ENCODE assay signal across 1 cellular context in the genomic region with DNA sequence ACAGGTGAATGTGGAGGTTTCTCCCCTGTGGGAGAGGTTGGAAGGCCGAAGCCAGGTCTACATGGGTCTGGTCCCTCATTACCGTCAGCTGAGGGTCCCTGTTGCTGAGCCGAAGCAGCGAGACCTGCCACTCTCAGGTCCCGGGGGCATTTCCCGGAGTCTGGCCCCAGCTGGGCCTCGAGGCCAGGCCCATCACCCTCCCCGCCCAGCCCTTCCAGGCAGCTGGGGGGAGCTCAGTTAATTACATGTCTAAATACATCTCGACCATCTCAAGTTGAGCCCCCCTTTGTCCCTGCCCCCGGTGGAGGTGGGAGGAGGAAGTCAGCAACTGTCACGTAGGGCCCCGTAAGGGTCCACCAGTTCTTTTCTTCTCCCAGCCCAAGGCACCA.
TF ChIP-seq lines count a peak whose summit lies in the region.

No MANE protein-coding gene starts in this region.

TF ChIP-seq in H1, 55 proteins besides CTCF, POLR2A, EP300 and RAD21 (continued from another document):
- TF ChIP-seq, protein P1, sequence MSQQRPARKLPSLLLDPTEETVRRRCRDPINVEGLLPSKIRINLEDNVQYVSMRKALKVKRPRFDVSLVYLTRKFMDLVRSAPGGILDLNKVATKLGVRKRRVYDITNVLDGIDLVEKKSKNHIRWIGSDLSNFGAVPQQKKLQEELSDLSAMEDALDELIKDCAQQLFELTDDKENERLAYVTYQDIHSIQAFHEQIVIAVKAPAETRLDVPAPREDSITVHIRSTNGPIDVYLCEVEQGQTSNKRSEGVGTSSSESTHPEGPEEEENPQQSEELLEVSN (IDR thresholded peaks at IDR 0.05): no peak
- no peak for TF ChIP-seq CBX8 (IDR thresholded peaks at IDR 0.05; ENCODE audit: borderline replicate concordance, low read depth, low read length)
- TF ChIP-seq HDAC2 (IDR thresholded peaks at IDR 0.05; ENCODE audit: borderline replicate concordance in 1 of 2, low read depth in 2 of 2, low read length in 2 of 2): no peak
- no peak for TF ChIP-seq KDM1A (IDR thresholded peaks at IDR 0.05; ENCODE audit: borderline replicate concordance, low read length)
- no peak for TF ChIP-seq RFX5 (IDR thresholded peaks at IDR 0.05; ENCODE audit: borderline replicate concordance, low read depth, low read length)
- TF ChIP-seq SIX5 (IDR thresholded peaks at IDR 0.05; ENCODE audit: low read depth, low read length): no peak
- TF ChIP-seq, protein P2, sequence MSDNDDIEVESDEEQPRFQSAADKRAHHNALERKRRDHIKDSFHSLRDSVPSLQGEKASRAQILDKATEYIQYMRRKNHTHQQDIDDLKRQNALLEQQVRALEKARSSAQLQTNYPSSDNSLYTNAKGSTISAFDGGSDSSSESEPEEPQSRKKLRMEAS (IDR thresholded peaks at IDR 0.05): no peak
- TF ChIP-seq CHD1 (IDR thresholded peaks at IDR 0.05; ENCODE audit: low read depth, low read length): no peak
- TF ChIP-seq RXRA (IDR thresholded peaks at IDR 0.05; ENCODE audit: insufficient read depth, low read depth, low read length): no peak
- no peak for TF ChIP-seq SP4 (IDR thresholded peaks at IDR 0.05; ENCODE audit: low read length)
- TF ChIP-seq BACH1 (IDR thresholded peaks at IDR 0.05; ENCODE audit: low read length): no peak
- TF ChIP-seq EGR1 (IDR thresholded peaks at IDR 0.05; ENCODE audit: borderline replicate concordance, low read depth, low read length): no peak
- TF ChIP-seq JUND (IDR thresholded peaks at IDR 0.05; ENCODE audit: low read length): no peak
- no peak for TF ChIP-seq SAP30 (IDR thresholded peaks at IDR 0.05; ENCODE audit: insufficient read depth, insufficient replicate concordance, low read length)
- TF ChIP-seq CEBPB (IDR thresholded peaks at IDR 0.05; ENCODE audit: low read depth, low read length): no peak
- TF ChIP-seq SRF (IDR thresholded peaks at IDR 0.05; ENCODE audit: low read depth, low read length): no peak
- no peak for TF ChIP-seq ZNF274 (IDR thresholded peaks at IDR 0.05; ENCODE audit: borderline replicate concordance, extremely low read depth, low read length)
